ENCODE assay signal across 8 cellular contexts in genomic region chr20:10171864-10172751, GRCh38. TPM values are rescaled to one million over a fixed set of nuclear protein-coding genes. Genes with fewer than 3 reads are reported as not detected.
DNase-seq lines count a peak whose midpoint lies in the region; ATAC-seq and TF ChIP-seq lines count a peak whose summit lies in the region.

No MANE protein-coding gene starts in this region.

- peak overlapping the region; percentile 29 to 74 (median 55) for H3K4me3 ChIP-seq in dorsolateral prefrontal cortex

- H3K27ac ChIP-seq in dorsolateral prefrontal cortex = peak overlapping the region in 58 of 59 donors; percentile 45 to 97 (median 87)

- H3K27me3 ChIP-seq in dorsolateral prefrontal cortex = no peaks in the 10 kb centered on the region

- ATAC-seq in HG02763 (IDR thresholded peaks at IDR 0.05; ENCODE audit: unreplicated experiment) = no peak

- peak in 1 of 56 donors; percentile 18 for TF ChIP-seq CTCF in dorsolateral prefrontal cortex (IDR thresholded peaks at IDR 0.05 in 54 of 56, conservative IDR thresholded peaks at IDR 0.05 in 2 of 56; ENCODE audit: low read depth in 1 of 56, partially characterized antibody in 56 of 56)

- DNase-seq in CD1c-positive myeloid dendritic cell (ENCODE audit: extremely low spot score) (peak; percentile 60), M059J (ENCODE audit: low read depth) (peak; percentile 93), T1000 (lab: John Stamatoyannopoulos, UW) (peak; percentile 74), dorsolateral prefrontal cortex (peak; percentile 49 to 90 (median 78)), lung microvascular endothelial cell (ENCODE audit: low read depth in 2 of 2) (peak; percentile 29 to 38), cortex of kidney (lab: John Stamatoyannopoulos, UW) (no peak)
- DNase-seq in stimulated activated CD8-positive, alpha-beta memory T cell treated with anti-CD3 and anti-CD28 coated beads, Interleukin-15, amount 100 ng/mL, for 48 hours (ENCODE audit: low read depth in 2 of 2) = peak; percentile 22 to 35

- intact Hi-C loops in dorsolateral prefrontal cortex (cut with DNase I) = loop anchor here (1.0 to 5.0 kb wide), 3 partner anchors 45 to 80 kb away; partner anchors contain the start of gene SNAP25 (in 1 of the 2)

RNA-seq across cellular contexts. Expression of gene SNAP25, which starts 46.5 kb away (rescaled TPM):
- 11.9 and 15.0 TPM in 2 replicates for total RNA-seq in M059J (2014; rRNA removed; shearing (Covaris generic))
- total RNA-seq in dorsolateral prefrontal cortex = 1,000 to 10,000 TPM in 110 of 120 experiments, 100 to 1,000 TPM in 10; 320 to 2,887 (median 2,033) TPM
- total RNA-seq in lung microvascular endothelial cell = 0.22 TPM in 1 of 2 replicates, not detected in the other

Comparison
In these comparisons a context has a peak if more than half of its experiments do, and no peak if none do; other contexts are left out.
1. RNA of gene SNAP25, which starts 46.5 kb away (total RNA-seq): 320 to 2,887 TPM in dorsolateral prefrontal cortex; 11.9 to 15.0 TPM in M059J and 0.22 TPM in lung microvascular endothelial cell; every median in the first group is over 10 times any median in the second.